In the genomic region with DNA sequence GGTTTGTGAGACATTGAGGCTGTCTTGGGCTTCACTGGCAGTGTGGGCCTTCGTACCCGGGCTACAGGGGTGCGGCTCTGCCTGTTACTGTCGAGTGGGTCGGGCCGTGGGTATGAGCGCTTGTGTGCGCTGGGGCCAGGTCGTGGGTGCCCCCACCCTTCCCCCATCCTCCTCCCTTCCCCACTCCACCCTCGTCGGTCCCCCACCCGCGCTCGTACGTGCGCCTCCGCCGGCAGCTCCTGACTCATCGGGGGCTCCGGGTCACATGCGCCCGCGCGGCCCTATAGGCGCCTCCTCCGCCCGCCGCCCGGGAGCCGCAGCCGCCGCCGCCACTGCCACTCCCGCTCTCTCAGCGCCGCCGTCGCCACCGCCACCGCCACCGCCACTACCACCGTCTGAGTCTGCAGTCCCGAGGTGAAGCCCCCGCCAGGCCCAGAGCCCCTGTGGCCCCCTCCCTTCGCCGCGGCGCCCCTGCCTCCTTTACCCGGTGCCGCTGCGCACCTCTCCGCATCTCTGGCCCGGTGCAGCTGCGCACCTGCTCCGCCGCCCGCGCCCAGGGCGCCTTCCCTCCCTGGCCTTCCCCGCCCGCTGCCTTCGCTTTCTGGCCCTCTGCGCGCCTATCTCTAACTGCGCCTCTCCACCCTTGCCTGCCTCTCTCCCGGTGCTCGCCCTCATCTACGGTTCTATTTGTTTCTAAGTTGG, we compare ENCODE assay signal across 8 cellular contexts. TPM values are rescaled to one million over a fixed set of nuclear protein-coding genes. Genes with fewer than 3 reads are reported as not detected.
DNase-seq lines count a peak whose midpoint lies in the region; ATAC-seq, FAIRE-seq and TF ChIP-seq lines count a peak whose summit lies in the region.

TSS of gene ENO2 (plus strand) at position 335 of the 702 bp plus-strand sequence. CDS start 1,253 bp downstream, outside the sequence.

- H2AFZ ChIP-seq in HepG2 (ENCODE audit: low read length), result no peak within 1 kb of the TSS

- peak within 1 kb of the TSS; percentile 96 for H3K4me2 ChIP-seq in HepG2 (ENCODE audit: low read depth, low read length)

- peaks cover 4% of the 10 kb centered on the region; the same call in 1 of the 2 replicates for H3K36me3 Mint-ChIP-seq in HFFc6 (ENCODE audit: low read depth)

- no peak for TF ChIP-seq RAD21 in HepG2 (CRISPR knock-in tag; IDR thresholded peaks at IDR 0.05)

- H3K27me3 ChIP-seq in GM06990 (replicated peaks; ENCODE audit: control insufficient read depth, insufficient read depth, low read length), result no peaks in the 10 kb centered on the region
- H3K27me3 ChIP-seq in HepG2 (ENCODE audit: control insufficient read depth in 1 of 2, insufficient read depth in 2 of 2, low read length in 2 of 2), result no peaks in the 10 kb centered on the region

- 0% methylated on average over 18 of the region's 68 CpGs for WGBS in HepG2 (ENCODE audit: low lambda C conversion rate)

- peak within 1 kb of the TSS; percentile 77 for H3K9ac ChIP-seq in HepG2 (ENCODE audit: insufficient read depth, low read depth, low read length)

- BruUV-seq in HepG2 (replicated peaks; lab: Mats Ljungman, UMichigan), result TSS peak; percentile 61

- peaks cover 4% of the 10 kb centered on the region for H3K27me3 Mint-ChIP-seq in HFFc6 (ENCODE audit: insufficient read depth)

- no peaks in the 10 kb centered on the region for H3K9me3 ChIP-seq in HepG2 (ENCODE audit: low read length)

- peaks cover 37% of the 10 kb centered on the region for H3K4me1 Mint-ChIP-seq in HFFc6 (ENCODE audit: low read depth)

- peak; percentile 89 for ATAC-seq in HepG2

- H3K27ac Mint-ChIP-seq in HFFc6, result peak within 1 kb of the TSS; percentile 64

- TF ChIP-seq POLR2A in HepG2 (IDR thresholded peaks at IDR 0.05; ENCODE audit: insufficient read depth in 1 of 2, low read depth in 2 of 2, low read length in 2 of 2), result peak in 1 of 2 experiments; percentile 68; a peak in 2 of 4 replicates

- FAIRE-seq in HepG2 (lab: Jason Lieb, UNC), result no peak

- no peak for TF ChIP-seq CTCF in GM06990 (IDR thresholded peaks at IDR 0.05; ENCODE audit: insufficient read depth, low read length, poor library complexity, severe bottlenecking)
- TF ChIP-seq CTCF in HFFc6 (IDR thresholded peaks at IDR 0.05), result no peak
- no peak for TF ChIP-seq CTCF in HepG2 (CRISPR knock-in tag; IDR thresholded peaks at IDR 0.05)

- peaks cover 17% of the 10 kb centered on the region for H3K79me2 ChIP-seq in HepG2 (ENCODE audit: insufficient read depth, low read length)

- POLR2A ChIA-PET in HepG2 (lab: Yijun Ruan, JAX), result interaction anchor here (0.6 to 3.1 kb wide), 13 partner anchors 9 to 194 kb away, joined by 3 to 15 read pairs (median 6); partner anchors contain the start of genes C12orf57, LRRC23, RNU7-1 and SPSB2

- peaks cover 48% of the 10 kb centered on the region for H3K4me1 ChIP-seq in HepG2 (ENCODE audit: insufficient read depth, low read length)

- no peaks in the 10 kb centered on the region for H4K20me1 ChIP-seq in HepG2 (ENCODE audit: insufficient read depth, low read length)

- in situ Hi-C loops in HepG2 (cut with HindIII; ENCODE audit: extremely low pct_ligation_motif_present, low pct_unique_long_range_greater_than_20kb), result no loop called here

- peak within 1 kb of the TSS; percentile 84 for H3K27ac ChIP-seq in HepG2 (ENCODE audit: extremely low read length, insufficient read depth, low read length)

- no peaks in the 10 kb centered on the region for H3K9me3 Mint-ChIP-seq in HFFc6

- intact Hi-C loops in HepG2 (cut with micrococcal nuclease; ENCODE audit: unreplicated experiment), result no loop called here

- H3K4me3 ChIP-seq in GM06990 (replicated peaks; ENCODE audit: low read depth, low read length) (peak within 1 kb of the TSS; percentile 62), HepG2 (replicated peaks in 1 of 3; ENCODE audit: insufficient read depth in 1 of 3, low read depth in 2 of 3, low read length in 3 of 3) (peak within 1 kb of the TSS; percentile 63 to 90 (median 77))

- no peak for TF ChIP-seq EP300 in HepG2 (IDR thresholded peaks at IDR 0.05; ENCODE audit: low read depth in 2 of 2, low read length in 2 of 2)
- no peak for TF ChIP-seq EP300 in HepG2 (CRISPR knock-in tag; IDR thresholded peaks at IDR 0.05; ENCODE audit: borderline replicate concordance)

- DNase-seq in GM06990 (ENCODE audit: extremely low read depth, insufficient read length) (peak; percentile 70), HFFc6 (peak; percentile 42), NCI-H2171 (lab: John Stamatoyannopoulos, UW) (peak; percentile 100), dedifferentiated amniotic fluid mesenchymal stem cell (ENCODE audit: extremely low spot score) (peak; percentile 56), HepG2 (ENCODE audit: low spot score) (peak; percentile 44), cortex of kidney (lab: John Stamatoyannopoulos, UW) (no peak)
- DNase-seq in activated CD4-positive, alpha-beta T cell treated with anti-CD3 and anti-CD28 coated beads, Interleukin-2, amount 50 U/mL, for 24 hours (ENCODE audit: low read depth in 1 of 2, low spot score in 1 of 2), result peak; percentile 61 to 72
- peak; percentile 84 for DNase-seq in stimulated activated CD4-positive, alpha-beta T cell treated with anti-CD3 and anti-CD28 coated beads, Interleukin-4, amount 100 ng/mL, for 1 hour

- CTCF ChIA-PET in HepG2 (lab: Yijun Ruan, JAX; ENCODE audit: low intra/inter-chr PET ratio, low total read pairs), result no interaction called here

- H3K36me3 ChIP-seq in GM06990 (ENCODE audit: control insufficient read depth, insufficient read depth, low read length) (peaks cover 2% of the 10 kb centered on the region), HepG2 (replicated peaks in 1 of 2; ENCODE audit: control insufficient read depth in 1 of 2, insufficient read depth in 2 of 2, low read length in 2 of 2) (peaks cover 5 to 17% of the 10 kb centered on the region in 2 experiments; a peak in 3 of 5 replicates)

- peak within 1 kb of the TSS; percentile 94 for H3K4me3 Mint-ChIP-seq in HFFc6

TF ChIP-seq in HepG2, 621 proteins besides CTCF, POLR2A, EP300 and RAD21 (continues in another document):
- TF ChIP-seq ZNF674 (CRISPR knock-in tag; IDR thresholded peaks at IDR 0.05; ENCODE audit: low read depth) (0 out of 2 replicates have a peak, but pooled peaks have one; percentile 41), ZNF33B (CRISPR knock-in tag; IDR thresholded peaks at IDR 0.05) (no peak), ZNF703 (CRISPR knock-in tag; IDR thresholded peaks at IDR 0.05; ENCODE audit: borderline replicate concordance) (0 out of 2 replicates have a peak, but pooled peaks have one; percentile 45), SRF (IDR thresholded peaks at IDR 0.05; ENCODE audit: low read depth, low read length) (no peak), ZNF510 (CRISPR knock-in tag; IDR thresholded peaks at IDR 0.05; ENCODE audit: low read depth) (no peak), MAZ (IDR thresholded peaks at IDR 0.05; ENCODE audit: borderline replicate concordance, low read depth, low read length) (no peak), MAZ (CRISPR knock-in tag; IDR thresholded peaks at IDR 0.05; ENCODE audit: low read depth) (peak; percentile 53; the same call in 1 of the 2 replicates), GPBP1L1 (CRISPR knock-in tag; IDR thresholded peaks at IDR 0.05) (no peak), ZNF230 (CRISPR knock-in tag; IDR thresholded peaks at IDR 0.05) (no peak), HOXA5 (CRISPR knock-in tag; IDR thresholded peaks at IDR 0.05) (peak; percentile 46), ZFP62 (CRISPR knock-in tag; IDR thresholded peaks at IDR 0.05) (no peak), NFE2 (CRISPR knock-in tag; IDR thresholded peaks at IDR 0.05) (no peak)

RNA-seq across cellular contexts. Expression of gene ENO2, which starts in this region (rescaled TPM):
- total RNA-seq in HFFc6 (2021; fragmentation: NEBNext Ultra II Directional; extraction: Animal tissue kit (Norgen Biotek cat#: 25700)), result 10 to 100 TPM; 18.9 to 26.9 (median 24.7) TPM
- 15.9 and 19.3 TPM in 2 replicates for total RNA-seq in HepG2 (2016; rRNA removed; fragmentation: Illumina TruSeq; extraction: Trizol)
- 5.8 and 6.3 TPM in 2 replicates for total RNA-seq in HepG2 (2016; cell fraction: cytosol; rRNA removed; fragmentation: Illumina TruSeq; extraction: Trizol; ENCODE audit: low read depth)
- total RNA-seq in HepG2 (2016; cell fraction: insoluble cytoplasmic fraction; rRNA removed; fragmentation: Illumina TruSeq; extraction: Trizol), result 12.7 and 19.8 TPM in 2 replicates
- 7.9 and 8.5 TPM in 2 replicates for total RNA-seq in HepG2 (2016; cell fraction: membrane; rRNA removed; fragmentation: Illumina TruSeq; extraction: Trizol)
- 21.7 and 25.4 TPM in 2 replicates for total RNA-seq in HepG2 (2016; cell fraction: nucleus; rRNA removed; fragmentation: Illumina TruSeq; extraction: Trizol)
- 136 and 144 TPM in 2 replicates for polyA plus RNA-seq in HepG2 (2011; rRNA removed)
- 105 and 112 TPM in 2 replicates for polyA plus RNA-seq in HepG2 (2011; cell fraction: cytosol; rRNA removed)
- polyA plus RNA-seq in HepG2 (2011; cell fraction: nucleus; rRNA removed), result 451 and 486 TPM in 2 replicates
- polyA plus RNA-seq in HepG2 (2012), result 102 and 116 TPM in 2 replicates
- polyA plus RNA-seq in HepG2 (2016; cell fraction: cytosol; fragmentation: Illumina TruSeq; extraction: Trizol; ENCODE audit: low read depth), result 3.6 and 3.8 TPM in 2 replicates
- 18.2 and 20.1 TPM in 2 replicates for polyA plus RNA-seq in HepG2 (2016; cell fraction: insoluble cytoplasmic fraction; fragmentation: Illumina TruSeq; extraction: Trizol; ENCODE audit: low read depth)
- 7.1 and 7.2 TPM in 2 replicates for polyA plus RNA-seq in HepG2 (2016; cell fraction: membrane; fragmentation: Illumina TruSeq; extraction: Trizol; ENCODE audit: low read depth)
- 89.6 and 99.9 TPM in 2 replicates for polyA plus RNA-seq in HepG2 (2016; cell fraction: nucleus; fragmentation: Illumina TruSeq; extraction: Trizol; ENCODE audit: insufficient read depth, low read depth)
- polyA minus RNA-seq in HepG2 (2011; rRNA and poly(A)+ RNA removed; ENCODE audit: low replicate concordance), result 23.5 and 92.8 TPM in 2 replicates
- 35.6 and 39.9 TPM in 2 replicates for polyA minus RNA-seq in HepG2 (2011; cell fraction: cytosol; rRNA and poly(A)+ RNA removed)
- 44.7 and 52.6 TPM in 2 replicates for polyA minus RNA-seq in HepG2 (2011; cell fraction: nucleus; rRNA and poly(A)+ RNA removed)
